ENCODE assay signal across 13 cellular contexts in genomic region chr17:27550291-27550930, GRCh38.
"Had no signal": no experiment of that assay in that cellular context is flagged by ENCODE, and none has a peak within 500 bp of the region (broad histone marks: within the 10 kb centered on the region; RNA-seq: fewer than 3 reads in every experiment).

No MANE protein-coding gene starts in this region.

- DNase-seq: activated CD4-positive, alpha-beta T cell treated with anti-CD3 and anti-CD28 coated beads for 36 hours; activated CD8-positive, alpha-beta memory T cell treated with anti-CD3 and anti-CD28 coated beads, Interleukin-2, amount 50 U/mL, for 48 hours; activated CD8-positive, alpha-beta T cell treated with anti-CD3 and anti-CD28 coated beads for 36 hours; activated naive CD4-positive, alpha-beta T cell treated with anti-CD3 and anti-CD28 coated beads for 36 hours; left ventricle myocardium superior; mesenchymal stem cell; ovary; stimulated activated CD4-positive, alpha-beta T cell treated with anti-CD3 and anti-CD28 coated beads, Interleukin-15, amount 100 ng/mL, for 24 hours; stimulated activated CD4-positive, alpha-beta T cell treated with anti-CD3 and anti-CD28 coated beads, Interleukin-4, amount 100 ng/mL, for 4 hours; stomach; T-helper 1 cell; WERI-Rb-1 had no signal

- H3K27ac ChIP-seq: ovary, WERI-Rb-1 had no signal

- H3K27me3 ChIP-seq: ovary, stomach had no signal

- ATAC-seq: activated CD4-positive, alpha-beta T cell treated with anti-CD3 and anti-CD28 coated beads for 36 hours; activated CD8-positive, alpha-beta T cell treated with anti-CD3 and anti-CD28 coated beads for 36 hours; esophagus mucosa had no signal

- H3K4me3 ChIP-seq: ovary, stomach had no signal

- H3K9me3 ChIP-seq: ovary, stomach had no signal

- H3K36me3 ChIP-seq: ovary, stomach had no signal
